Comparison of ENCODE assay signal across 8 cellular contexts in genomic region chr11:35485656-35486318, GRCh38. TPM values are rescaled to one million over a fixed set of nuclear protein-coding genes. Genes with fewer than 3 reads are reported as not detected.
DNase-seq lines count a peak whose midpoint lies in the region; ATAC-seq and TF ChIP-seq lines count a peak whose summit lies in the region.

No MANE protein-coding gene starts in this region.

- H3K27ac Mint-ChIP-seq in chondrocyte (ENCODE audit: unreplicated experiment) = no peak overlapping the region

- H3K4me3 ChIP-seq in AG10803 (ENCODE audit: low read length) = no peak overlapping the region

- TF ChIP-seq CTCF in AG10803 (conservative IDR thresholded peaks at IDR 0.05; ENCODE audit: low read length) (peak; percentile 90), chondrocyte (IDR thresholded peaks at IDR 0.05) (peak; percentile 96)

- peaks cover 15% of the 10 kb centered on the region for H3K9me3 Mint-ChIP-seq in chondrocyte (ENCODE audit: low read depth)

- H3K36me3 Mint-ChIP-seq in chondrocyte (ENCODE audit: low read depth) = peaks cover 8% of the 10 kb centered on the region

- DNase-seq in AG10803 (ENCODE audit: low read depth) (peak; percentile 75), NCI-H345 treated with DMSO at 0.1 percent for 48 hours (lab: John Stamatoyannopoulos, UW; ENCODE audit: unreplicated experiment) (peak; percentile 68), chondrocyte (ENCODE audit: low spot score) (no peak), left lobe of liver (ENCODE audit: low spot score) (peak; percentile 65)
- DNase-seq in activated CD4-positive, alpha-beta T cell treated with anti-CD3 and anti-CD28 coated beads for 24 hours (ENCODE audit: low read depth in 2 of 2) = peak; percentile 69 to 72
- DNase-seq in stimulated activated CD4-positive, alpha-beta T cell treated with anti-CD3 and anti-CD28 coated beads, Interleukin-4, amount 100 ng/mL, for 4 hours = peak; percentile 66 to 72

- ATAC-seq in GM18907 (IDR thresholded peaks at IDR 0.05; ENCODE audit: unreplicated experiment) = peak; percentile 95
- ATAC-seq in HG03175 (IDR thresholded peaks at IDR 0.05; ENCODE audit: unreplicated experiment) = peak; percentile 88
- peak; percentile 95 for ATAC-seq in left lobe of liver

- no peaks in the 10 kb centered on the region for H3K27me3 Mint-ChIP-seq in chondrocyte (ENCODE audit: low read depth)

- no peak overlapping the region for H3K4me3 Mint-ChIP-seq in chondrocyte (ENCODE audit: unreplicated experiment)

- peaks cover 18% of the 10 kb centered on the region for H3K4me1 Mint-ChIP-seq in chondrocyte (ENCODE audit: low read depth)

RNA-seq across cellular contexts. Expression of gene PAMR1, which starts 39.6 kb away (rescaled TPM):
- total RNA-seq in chondrocyte (1.4 to 2.9 TPM (median 1.6 TPM) in 3 replicates), left lobe of liver (1.8 TPM)
